ENCODE assay signal across 12 cellular contexts in genomic region chr20:25308671-25309394, GRCh38.
DNase-seq lines count a peak whose midpoint lies in the region; ATAC-seq, FAIRE-seq and TF ChIP-seq lines count a peak whose summit lies in the region.
"Had no signal": no experiment of that assay in that cellular context is flagged by ENCODE, and none has a peak within 500 bp of the region (broad histone marks: within the 10 kb centered on the region; RNA-seq: fewer than 3 reads in every experiment).

No MANE protein-coding gene starts in this region.

- H4K20me1 ChIP-seq in GM12878 (ENCODE audit: control insufficient read depth, insufficient read depth) = no peaks in the 10 kb centered on the region

- no peak for FAIRE-seq in GM12878 (lab: Jason Lieb, UNC)
- FAIRE-seq: TTC549 had no signal

- no peak for TF ChIP-seq POLR2A in GM12878 (IDR thresholded peaks at IDR 0.05; ENCODE audit: low read depth, low read length)

- H3K27me3 ChIP-seq in AG04450 (ENCODE audit: control insufficient read depth, insufficient read depth, low read length) (no peaks in the 10 kb centered on the region), GM12878 (replicated peaks in 1 of 2; ENCODE audit: control insufficient read depth in 2 of 2, insufficient read depth in 2 of 2, low read length in 1 of 2) (no peaks in the 10 kb centered on the region), muscle layer of colon (ENCODE audit: control insufficient read depth in 1 of 2, insufficient read depth in 2 of 2, low read length in 2 of 2) (no peaks in the 10 kb centered on the region), foreskin keratinocyte (no peaks in the 10 kb centered on the region)

- TF ChIP-seq EP300 in GM12878 (IDR thresholded peaks at IDR 0.05; ENCODE audit: borderline replicate concordance in 1 of 2, control insufficient read depth in 1 of 2, low read depth in 2 of 2, low read length in 2 of 2) = no peak

- in situ Hi-C loops in GM12878 (cut with MboI) = no loop called here

- DNase-seq in AG04450 (ENCODE audit: low read depth, low spot score) = no peak
- DNase-seq in HT1080 (ENCODE audit: low read depth) = peak; percentile 88
- no peak for DNase-seq in GM12878 (ENCODE audit: low read depth, low spot score)
- no peak for DNase-seq in stimulated activated CD4-positive, alpha-beta T cell treated with anti-CD3 and anti-CD28 coated beads, Interleukin-4, amount 100 ng/mL, for 1 hour
- DNase-seq in OCI-M1 (lab: John Stamatoyannopoulos, UW) = no peak
- no peak for DNase-seq in foreskin keratinocyte
- DNase-seq: DND-41, NCI-H1092, occipital lobe had no signal

- SMC1A ChIA-PET in GM12878 (lab: Charles Lee; ENCODE audit: uncharacterized antibody, unreplicated experiment) = interaction anchor here (2.6 kb wide), 1 partner anchor 10 kb away, joined by 7 read pairs; no protein-coding TSS in a partner anchor

- no peak overlapping the region for H3K4me2 ChIP-seq in GM12878 (ENCODE audit: control insufficient read depth, insufficient read depth)

- ATAC-seq in GM12878 = no peak
- ATAC-seq in HG03196 (IDR thresholded peaks at IDR 0.05; ENCODE audit: unreplicated experiment) = no peak
- ATAC-seq in foreskin keratinocyte = no peak

- no peak for TF ChIP-seq RAD21 in GM12878 (IDR thresholded peaks at IDR 0.05; ENCODE audit: insufficient read depth, low read depth, low read length)

- no peaks in the 10 kb centered on the region; the same call in 1 of the 2 replicates for H3K79me2 ChIP-seq in GM12878 (ENCODE audit: control insufficient read depth, insufficient read depth, low read length)

- H3K9ac ChIP-seq in GM12878 (ENCODE audit: control insufficient read depth, insufficient read depth, low read length) (no peak overlapping the region), muscle layer of colon (ENCODE audit: low read length) (no peak overlapping the region)

- CTCF ChIA-PET in AG04450 (lab: Charles Lee) = interaction anchor here (0.9 to 4.8 kb wide), 4 partner anchors 9 to 90 kb away, joined by 3 to 42 read pairs (median 6); partner anchors contain the start of gene PYGB
- CTCF ChIA-PET in GM12878 (lab: Yijun Ruan, JAX) = interaction anchor here (1.1 to 2.6 kb wide), 4 partner anchors 10 to 90 kb away, joined by 3 to 23 read pairs (median 6); no protein-coding TSS in a partner anchor

- TF ChIP-seq CTCF in AG04450 (IDR thresholded peaks at IDR 0.05; ENCODE audit: low read depth, low read length) (no peak), GM12878 (IDR thresholded peaks at IDR 0.05 in 2 of 3, conservative IDR thresholded peaks at IDR 0.05 in 1 of 3; ENCODE audit: control insufficient read depth in 2 of 3, extremely low read depth in 1 of 3, insufficient read depth in 1 of 3, low read depth in 3 of 3, low read length in 3 of 3) (no peak), foreskin keratinocyte (conservative IDR thresholded peaks at IDR 0.05) (no peak)

- 65% methylated on average over 17 of the region's 17 CpGs for WGBS in GM12878 (ENCODE audit: insufficient coverage, insufficient replicate concordance, low lambda C conversion rate, missing lambda C conversion rate)

- H3K36me3 ChIP-seq in GM12878 (ENCODE audit: control insufficient read depth in 2 of 2, insufficient read depth in 2 of 2, low read length in 1 of 2) (peaks cover 10 to 12% of the 10 kb centered on the region in 2 experiments; a peak in 3 of 4 replicates), muscle layer of colon (ENCODE audit: insufficient read depth, low read length) (no peaks in the 10 kb centered on the region)

- no TSS peak for BruUV-seq in GM12878 (replicated peaks; lab: Mats Ljungman, UMichigan)

- H3K9me3 ChIP-seq in AG04450 (ENCODE audit: control insufficient read depth, insufficient read depth, low read length) (no peaks in the 10 kb centered on the region; the same call in 1 of the 2 replicates), GM12878 (replicated peaks; ENCODE audit: control insufficient read depth, insufficient read depth, low read length) (no peaks in the 10 kb centered on the region), muscle layer of colon (ENCODE audit: low read length) (no peaks in the 10 kb centered on the region)

- RAD21 ChIA-PET in GM12878 (lab: Charles Lee; ENCODE audit: unreplicated experiment) = interaction anchor here (1.4 to 3.5 kb wide), 3 partner anchors 10 to 89 kb away, joined by 5 to 29 read pairs (median 11); no protein-coding TSS in a partner anchor

- H3K27ac ChIP-seq in AG04450 (ENCODE audit: low read depth, low read length) (peak overlapping the region; percentile 98), GM12878 (ENCODE audit: control insufficient read depth, insufficient read depth) (peak overlapping the region; percentile 33; the same call in 1 of the 2 replicates), muscle layer of colon (ENCODE audit: low read depth, low read length) (peak overlapping the region; percentile 44), foreskin keratinocyte (no peak overlapping the region)

- H3K4me3 ChIP-seq in AG04450 (ENCODE audit: low read depth, low read length) = no peak overlapping the region
- no peak overlapping the region for H3K4me3 ChIP-seq in GM12878
- no peak overlapping the region for H3K4me3 ChIP-seq in muscle layer of colon (ENCODE audit: low read depth in 1 of 2, low read length in 2 of 2)

- intact Hi-C loops in GM12878 (cut with micrococcal nuclease; ENCODE audit: unreplicated experiment) = no loop called here

- H2AFZ ChIP-seq in GM12878 (ENCODE audit: control insufficient read depth, low read depth, low read length) = no peak overlapping the region

- H3K4me1 ChIP-seq in GM12878 (ENCODE audit: control insufficient read depth, insufficient read depth, low read length) (peaks cover 31% of the 10 kb centered on the region), muscle layer of colon (ENCODE audit: insufficient read depth, low read length) (peaks cover 25% of the 10 kb centered on the region), foreskin keratinocyte (peaks cover 9% of the 10 kb centered on the region)

- POLR2A ChIA-PET in AG04450 (lab: Yijun Ruan, JAX) (interaction anchor here (1.2 to 1.6 kb wide), 3 partner anchors 52 to 89 kb away, joined by 3 read pairs; no protein-coding TSS in a partner anchor), GM12878 (lab: Charles Lee) (no interaction called here)

TF ChIP-seq in GM12878, 131 proteins besides CTCF, POLR2A, EP300 and RAD21:
- TF ChIP-seq HCFC1 (IDR thresholded peaks at IDR 0.05; ENCODE audit: low read length) = no peak
- no peak for TF ChIP-seq TBL1XR1 (IDR thresholded peaks at IDR 0.05; ENCODE audit: low read depth, low read length)
- no peak for TF ChIP-seq NR2F1 (conservative IDR thresholded peaks at IDR 0.05)
- TF ChIP-seq CHD1 (IDR thresholded peaks at IDR 0.05; ENCODE audit: low read depth, low read length) = no peak
- no peak for TF ChIP-seq SRF (IDR thresholded peaks at IDR 0.05; ENCODE audit: low read depth in 2 of 2, low read length in 2 of 2)
- TF ChIP-seq EED (IDR thresholded peaks at IDR 0.05; ENCODE audit: low read depth) = no peak
- TF ChIP-seq NKRF (conservative IDR thresholded peaks at IDR 0.05) = no peak
- no peak for TF ChIP-seq BCL11A (IDR thresholded peaks at IDR 0.05; ENCODE audit: low read depth, low read length)
- TF ChIP-seq TCF7 (IDR thresholded peaks at IDR 0.05; ENCODE audit: borderline replicate concordance) = no peak
- TF ChIP-seq RCOR1 (conservative IDR thresholded peaks at IDR 0.05; ENCODE audit: low read depth, low read length) = no peak
- no peak for TF ChIP-seq FOXK2 (IDR thresholded peaks at IDR 0.05)
- TF ChIP-seq IRF3 (IDR thresholded peaks at IDR 0.05) = no peak
TF ChIP-seq in GM12878: peak in this region for 0.
